In the genomic region with DNA sequence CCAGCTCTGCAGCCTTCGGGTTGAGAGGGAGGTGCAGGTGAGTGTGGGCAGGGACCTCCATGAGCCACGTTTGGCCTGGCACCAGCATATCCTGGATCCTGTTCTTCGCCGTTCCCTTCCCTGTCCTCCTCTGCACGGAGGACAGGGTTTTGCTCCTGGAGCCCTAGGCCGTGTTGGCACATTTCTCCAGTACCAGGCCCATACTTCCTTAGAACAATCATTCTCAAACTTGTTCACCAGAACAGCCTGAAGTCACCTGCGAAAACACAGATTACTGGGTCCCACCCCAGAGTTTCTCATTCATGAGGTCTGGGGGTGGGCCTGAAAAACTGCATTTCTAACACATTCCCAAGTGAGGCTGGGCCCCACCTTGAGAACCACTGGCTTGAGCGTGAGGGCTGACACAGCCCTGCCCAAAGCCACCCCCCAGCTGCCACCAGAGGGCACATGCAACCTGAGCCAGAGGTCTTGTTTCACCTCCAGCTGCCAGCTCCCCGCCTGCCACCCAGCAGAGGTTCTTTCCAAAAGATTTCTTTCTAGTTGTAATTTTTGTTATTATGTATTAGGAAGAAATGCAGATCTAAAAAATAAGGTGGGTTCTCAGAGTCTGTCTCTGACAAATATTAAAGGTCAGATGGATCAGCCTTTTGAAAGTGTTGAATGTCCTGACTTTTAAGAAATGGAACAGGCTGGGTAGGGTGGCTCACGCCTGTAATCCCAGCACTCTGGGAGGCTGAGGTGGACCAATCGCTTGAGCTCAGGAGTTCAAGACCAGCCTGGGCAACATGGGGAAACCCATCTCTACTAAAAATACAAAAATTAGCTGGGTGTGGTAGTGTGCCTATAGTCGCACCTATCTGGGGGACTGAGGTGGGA, we compare ENCODE assay signal across 8 cellular contexts. TPM values are rescaled to one million over a fixed set of nuclear protein-coding genes. Genes with fewer than 3 reads are reported as not detected.
DNase-seq lines count a peak whose midpoint lies in the region; ATAC-seq and TF ChIP-seq lines count a peak whose summit lies in the region.

No MANE protein-coding gene starts in this region.

- peak overlapping the region; percentile 16 to 33 for H3K27ac ChIP-seq in breast epithelium

- peak; percentile 42 for DNase-seq in CD1c-positive myeloid dendritic cell (ENCODE audit: extremely low spot score)
- peak; percentile 40 for DNase-seq in HT1080 (ENCODE audit: low read depth)
- DNase-seq in UCSD-AML1 (lab: John Stamatoyannopoulos, UW; ENCODE audit: unreplicated experiment): peak; percentile 58
- DNase-seq in breast epithelium (ENCODE audit: low spot score in 2 of 2): peak; percentile 49 to 69
- peak; percentile 25 to 56 for DNase-seq in lung microvascular endothelial cell (ENCODE audit: low read depth in 2 of 2)
- peak; percentile 29 for DNase-seq in stimulated activated CD8-positive, alpha-beta memory T cell treated with anti-CD3 and anti-CD28 coated beads, Interleukin-7, amount 100 ng/mL, for 24 hours (ENCODE audit: low read depth)

- no peak overlapping the region for H3K4me3 ChIP-seq in breast epithelium

- no peak for ATAC-seq in HG03108 (IDR thresholded peaks at IDR 0.05; ENCODE audit: unreplicated experiment)
- no peak for ATAC-seq in HG03342 (IDR thresholded peaks at IDR 0.05; ENCODE audit: unreplicated experiment)

- H3K36me3 ChIP-seq in breast epithelium: no peaks in the 10 kb centered on the region

- intact Hi-C loops in breast epithelium (cut with DNase I; ENCODE audit: low total_unique reads): no loop called here

- H3K27me3 ChIP-seq in breast epithelium: no peaks in the 10 kb centered on the region

- H3K4me1 ChIP-seq in breast epithelium: no peaks in the 10 kb centered on the region

- no peaks in the 10 kb centered on the region for H3K9me3 ChIP-seq in breast epithelium

- peak in 2 of 3 donors; percentile 54 for TF ChIP-seq CTCF in breast epithelium (IDR thresholded peaks at IDR 0.05)

- TF ChIP-seq POLR2A in breast epithelium (IDR thresholded peaks at IDR 0.05): no peak

RNA-seq across cellular contexts. Expression of a gene that starts 39.6 kb away (rescaled TPM):
- 11.6 and 13.8 TPM in 2 replicates for total RNA-seq in HT1080 (2014; rRNA removed; shearing (Covaris generic))
- 11.1 and 13.0 TPM in 2 replicates for polyA plus RNA-seq in HT1080 (2015; cell fraction: cytosol; rRNA removed)
- polyA plus RNA-seq in HT1080 (2015; cell fraction: nucleus; rRNA removed): 13.1 and 13.7 TPM in 2 replicates
- 10 to 100 TPM; 10.7 to 17.0 (median 16.5) TPM for total RNA-seq in breast epithelium
- 12.9 and 13.1 TPM in 2 replicates for total RNA-seq in lung microvascular endothelial cell
